Comparison of ENCODE assay signal across 8 cellular contexts in genomic region chr11:67416416-67417335, GRCh38. TPM values are rescaled to one million over a fixed set of nuclear protein-coding genes. Genes with fewer than 3 reads are reported as not detected.
DNase-seq lines count a peak whose midpoint lies in the region; ATAC-seq and TF ChIP-seq lines count a peak whose summit lies in the region.

No MANE protein-coding gene starts in this region.

- H3K4me1 ChIP-seq in BLaER1 treated with 17β-estradiol and CSF1 and Interleukin-3, amounts not matched to agents 10 nM and 100 nM, result peaks cover 69 to 97% (median 88%) of the 10 kb centered on the region in 10 experiments
- H3K4me1 ChIP-seq in gastroesophageal sphincter (peaks cover 0 to 65% (median 15%) of the 10 kb centered on the region in 3 donors), uterus (peaks cover 0 to 14% of the 10 kb centered on the region in 2 donors)

- peak overlapping the region in 3 of 10 experiments; percentile 3 to 26 (median 17); a peak in 1 of 20 replicates for H3K4me3 ChIP-seq in BLaER1 treated with 17β-estradiol and CSF1 and Interleukin-3, amounts not matched to agents 10 nM and 100 nM
- H3K4me3 ChIP-seq in gastroesophageal sphincter, result no peak overlapping the region
- H3K4me3 ChIP-seq in uterus, result no peak overlapping the region

- peak overlapping the region in 7 of 11 experiments; percentile 15 to 92 (median 28); a peak in 10 of 22 replicates for H3K9ac ChIP-seq in BLaER1 treated with 17β-estradiol and CSF1 and Interleukin-3, amounts not matched to agents 10 nM and 100 nM

- H3K9me3 ChIP-seq in BLaER1 treated with 17β-estradiol and CSF1 and Interleukin-3, amounts not matched to agents 10 nM and 100 nM (replicated peaks in 1 of 11), result no peaks in the 10 kb centered on the region
- no peaks in the 10 kb centered on the region for H3K9me3 ChIP-seq in gastroesophageal sphincter
- H3K9me3 ChIP-seq in uterus, result no peaks in the 10 kb centered on the region

- intact Hi-C loops in uterus (cut with DNase I; ENCODE audit: low total_unique reads), result no loop called here

- H3K4me2 ChIP-seq in BLaER1 treated with 17β-estradiol and CSF1 and Interleukin-3, amounts not matched to agents 10 nM and 100 nM, result peak overlapping the region; percentile 77 to 100 (median 99)

- DNase-seq in NCI-H1105 (lab: John Stamatoyannopoulos, UW), result peak; percentile 48
- DNase-seq in activated CD8-positive, alpha-beta memory T cell treated with anti-CD3 and anti-CD28 coated beads, Interleukin-2, amount 50 U/mL, for 1 hour (ENCODE audit: extremely low read depth), result peak; percentile 66
- peak; percentile 45 to 58 for DNase-seq in stimulated activated naive CD8-positive, alpha-beta T cell treated with anti-CD3 and anti-CD28 coated beads, Interleukin-15, amount 100 ng/mL, for 72 hours
- DNase-seq in GF-D8 (lab: John Stamatoyannopoulos, UW), result no peak
- no peak for DNase-seq in uterus

- no peak for TF ChIP-seq EP300 in gastroesophageal sphincter (IDR thresholded peaks at IDR 0.05)

- TF ChIP-seq POLR2A in gastroesophageal sphincter (IDR thresholded peaks at IDR 0.05) (no peak), uterus (IDR thresholded peaks at IDR 0.05) (no peak)

- H3K27ac ChIP-seq in BLaER1 treated with 17β-estradiol and CSF1 and Interleukin-3, amounts not matched to agents 10 nM and 100 nM, result peak overlapping the region in 6 of 11 experiments; percentile 25 to 59 (median 44); a peak in 7 of 22 replicates
- H3K27ac ChIP-seq in gastroesophageal sphincter, result peak overlapping the region in 3 of 4 donors; percentile 67 to 73 (median 70)
- H3K27ac ChIP-seq in uterus, result no peak overlapping the region

- 60 to 87% methylated on average over 3 to 5 of the region's 21 CpGs for WGBS in gastroesophageal sphincter (ENCODE audit: low coverage in 1 of 2), 2 donors

- H3K4me1 Mint-ChIP-seq in stimulated activated naive CD8-positive, alpha-beta T cell treated with anti-CD3 and anti-CD28 coated beads, Interleukin-15, amount 100 ng/mL, for 72 hours, result peaks cover 79% of the 10 kb centered on the region

- no peak for TF ChIP-seq CTCF in gastroesophageal sphincter (IDR thresholded peaks at IDR 0.05)
- no peak for TF ChIP-seq CTCF in uterus (IDR thresholded peaks at IDR 0.05)

- H3K4me3 Mint-ChIP-seq in stimulated activated naive CD8-positive, alpha-beta T cell treated with anti-CD3 and anti-CD28 coated beads, Interleukin-15, amount 100 ng/mL, for 72 hours, result peak overlapping the region; percentile 80 to 87

- H3K9me3 Mint-ChIP-seq in stimulated activated naive CD8-positive, alpha-beta T cell treated with anti-CD3 and anti-CD28 coated beads, Interleukin-15, amount 100 ng/mL, for 72 hours, result no peaks in the 10 kb centered on the region

- peaks cover 0 to 44% (median 0%) of the 10 kb centered on the region in 11 experiments; a peak in 10 of 22 replicates for H4K20me1 ChIP-seq in BLaER1 treated with 17β-estradiol and CSF1 and Interleukin-3, amounts not matched to agents 10 nM and 100 nM

- H3K27ac Mint-ChIP-seq in stimulated activated naive CD8-positive, alpha-beta T cell treated with anti-CD3 and anti-CD28 coated beads, Interleukin-15, amount 100 ng/mL, for 72 hours, result peak overlapping the region; percentile 87 to 88

- H3K27me3 Mint-ChIP-seq in stimulated activated naive CD8-positive, alpha-beta T cell treated with anti-CD3 and anti-CD28 coated beads, Interleukin-15, amount 100 ng/mL, for 72 hours, result no peaks in the 10 kb centered on the region

- ATAC-seq in gastroesophageal sphincter (no peak), HG02623 (IDR thresholded peaks at IDR 0.05; ENCODE audit: unreplicated experiment) (no peak)
- ATAC-seq in stimulated activated naive CD8-positive, alpha-beta T cell treated with anti-CD3 and anti-CD28 coated beads, Interleukin-15, amount 100 ng/mL, for 72 hours, result no peak

- H3K36me3 ChIP-seq in BLaER1 treated with 17β-estradiol and CSF1 and Interleukin-3, amounts not matched to agents 10 nM and 100 nM, result no peaks in the 10 kb centered on the region
- H3K36me3 ChIP-seq in gastroesophageal sphincter, result no peaks in the 10 kb centered on the region
- no peaks in the 10 kb centered on the region for H3K36me3 ChIP-seq in uterus

- H3K27me3 ChIP-seq in BLaER1 treated with 17β-estradiol and CSF1 and Interleukin-3, amounts not matched to agents 10 nM and 100 nM, result peaks cover 16 to 46% (median 31%) of the 10 kb centered on the region in 11 experiments
- H3K27me3 ChIP-seq in gastroesophageal sphincter (peaks cover 14% of the 10 kb centered on the region), uterus (no peaks in the 10 kb centered on the region)

RNA-seq across cellular contexts. Expression of gene CARNS1, which starts 1.2 kb away (rescaled TPM):
- total RNA-seq in gastroesophageal sphincter (1 to 10 TPM in 3 of 4 donors, under 1 TPM in 1; 0.73 to 3.3 (median 1.6) TPM), uterus (1 to 10 TPM in 1 of 4 donors, under 1 TPM in 1, not detected in 2; 0.76 to 3.3 TPM)

RNA-seq across cellular contexts. Expression of gene RPS6KB2, which starts 11.6 kb away (rescaled TPM):
- 10 to 100 TPM; 35.8 to 49.7 (median 45.6) TPM for total RNA-seq in gastroesophageal sphincter
- 10 to 100 TPM; 25.6 to 45.0 (median 30.7) TPM for total RNA-seq in uterus

RNA-seq across cellular contexts. Expression of gene TBC1D10C, which starts 12.8 kb away (rescaled TPM):
- total RNA-seq in gastroesophageal sphincter (1 to 10 TPM in 3 of 4 donors, under 1 TPM in 1; 0.30 to 2.0 (median 1.5) TPM), uterus (1 to 10 TPM in 2 of 4 donors, not detected in 2; 1.3 to 2.5 TPM)

RNA-seq across cellular contexts. Expression of gene PPP1CA, which starts 15.0 kb away (rescaled TPM):
- 10 to 100 TPM; 49.9 to 78.6 (median 63.4) TPM for total RNA-seq in gastroesophageal sphincter
- total RNA-seq in uterus, result 100 to 1,000 TPM in 1 of 4 donors, 10 to 100 TPM in 3; 15.9 to 180 (median 77.1) TPM

RNA-seq across cellular contexts. Expression of gene PTPRCAP, which starts 20.8 kb away (rescaled TPM):
- total RNA-seq in gastroesophageal sphincter (1 to 10 TPM; 3.5 to 6.4 (median 4.2) TPM), uterus (1 to 10 TPM in 3 of 4 donors, under 1 TPM in 1; 0.29 to 5.0 (median 1.9) TPM)

Comparison
In these comparisons a context has a peak if more than half of its experiments do, and no peak if none do; other contexts are left out.
1. H3K27ac ChIP-seq: peak in BLaER1 treated with 17β-estradiol and CSF1 and Interleukin-3, amounts not matched to agents 10 nM and 100 nM (6 of 11) and gastroesophageal sphincter (3 of 4); none in uterus (0 of 2).
2. DNase-seq: peak in NCI-H1105 (single experiment), activated CD8-positive, alpha-beta memory T cell treated with anti-CD3 and anti-CD28 coated beads, Interleukin-2, amount 50 U/mL, for 1 hour (single experiment) and stimulated activated naive CD8-positive, alpha-beta T cell treated with anti-CD3 and anti-CD28 coated beads, Interleukin-15, amount 100 ng/mL, for 72 hours (2 of 2); none in GF-D8 (single experiment) and uterus (0 of 2).